8 cellular contexts compared by ENCODE assay signal in genomic region chr2:74530239-74531161, GRCh38. TPM values are rescaled to one million over a fixed set of nuclear protein-coding genes. Genes with fewer than 3 reads are reported as not detected.
A peak's percentile ranks its signal among the peaks of the same experiment; 100 is the strongest.
DNase-seq lines count a peak whose midpoint lies in the region; ATAC-seq and TF ChIP-seq lines count a peak whose summit lies in the region.

No MANE protein-coding gene starts in this region.

- H3K4me2 ChIP-seq in BLaER1 treated with 17β-estradiol and CSF1 and Interleukin-3, amounts not matched to agents 10 nM and 100 nM, result peak overlapping the region; percentile 90 to 99 (median 97)

- DNase-seq in T-helper 9 cell (peak; percentile 32), cerebellar cortex (ENCODE audit: low spot score) (peak; percentile 28), left colon (peak; percentile 58 to 66)
- peak; percentile 30 to 42 for DNase-seq in stimulated activated CD4-positive, alpha-beta T cell treated with anti-CD3 and anti-CD28 coated beads, Interleukin-4, amount 100 ng/mL, for 48 hours (ENCODE audit: low read depth in 2 of 2)

- H3K27ac ChIP-seq in BLaER1 treated with 17β-estradiol and CSF1 and Interleukin-3, amounts not matched to agents 10 nM and 100 nM, result peak overlapping the region; percentile 60 to 99 (median 97); a peak in 21 of 22 replicates

- ATAC-seq in HG03521 (IDR thresholded peaks at IDR 0.05; ENCODE audit: unreplicated experiment) (peak; percentile 16), left colon (peak; percentile 31), GM19467 (IDR thresholded peaks at IDR 0.05; ENCODE audit: unreplicated experiment) (no peak)

- H3K4me3 ChIP-seq in BLaER1 treated with 17β-estradiol and CSF1 and Interleukin-3, amounts not matched to agents 10 nM and 100 nM, result peak overlapping the region; percentile 81 to 94 (median 86)

- H4K20me1 ChIP-seq in BLaER1 treated with 17β-estradiol and CSF1 and Interleukin-3, amounts not matched to agents 10 nM and 100 nM, result peaks cover 0 to 27% (median 16%) of the 10 kb centered on the region in 11 experiments; a peak in 10 of 22 replicates

- H3K27me3 ChIP-seq in BLaER1 treated with 17β-estradiol and CSF1 and Interleukin-3, amounts not matched to agents 10 nM and 100 nM, result no peaks in the 10 kb centered on the region

- intact Hi-C loops in left colon (cut with DNase I, micrococcal nuclease), result no loop called here

- H3K9me3 ChIP-seq in BLaER1 treated with 17β-estradiol and CSF1 and Interleukin-3, amounts not matched to agents 10 nM and 100 nM (replicated peaks in 1 of 11), result 0 out of 22 replicates have a peak, but pooled peaks cover 0 to 6% (median 0%) of the 10 kb centered on the region in 11 experiments

- peaks cover 45 to 56% (median 49%) of the 10 kb centered on the region in 11 experiments for H3K36me3 ChIP-seq in BLaER1 treated with 17β-estradiol and CSF1 and Interleukin-3, amounts not matched to agents 10 nM and 100 nM

- peaks cover 26 to 54% (median 49%) of the 10 kb centered on the region in 10 experiments for H3K4me1 ChIP-seq in BLaER1 treated with 17β-estradiol and CSF1 and Interleukin-3, amounts not matched to agents 10 nM and 100 nM

- peak overlapping the region; percentile 88 to 99 (median 97) for H3K9ac ChIP-seq in BLaER1 treated with 17β-estradiol and CSF1 and Interleukin-3, amounts not matched to agents 10 nM and 100 nM

- TF ChIP-seq POLR2A in GM19193 (IDR thresholded peaks at IDR 0.05; ENCODE audit: extremely low read depth, insufficient read depth, insufficient read length), result peak; percentile 51

RNA-seq across cellular contexts. Expression of gene HTRA2, which starts 0.8 kb away (rescaled TPM):
- 10 to 100 TPM; 22.3 to 23.0 TPM for total RNA-seq in left colon

RNA-seq across cellular contexts. Expression of gene AUP1, which starts 1.0 kb away (rescaled TPM):
- 100 to 1,000 TPM; 124 to 133 TPM for total RNA-seq in left colon

RNA-seq across cellular contexts. Expression of gene DQX1, which starts 4.5 kb away (rescaled TPM):
- total RNA-seq in left colon, result 10 to 100 TPM; 34.3 to 44.0 TPM

RNA-seq across cellular contexts. Expression of gene TLX2, which starts 16.2 kb away (rescaled TPM):
- under 1 TPM in 1 of 2 donors, not detected in 1; 0.56 TPM for total RNA-seq in left colon

RNA-seq across cellular contexts. Expression of gene PCGF1, which starts 23.0 kb away (rescaled TPM):
- 10 to 100 TPM; 18.4 to 20.2 TPM for total RNA-seq in left colon
